25 cellular contexts compared by ENCODE assay signal in genomic region chr6:156645106-156645505, GRCh38.
DNase-seq lines count a peak whose midpoint lies in the region; ATAC-seq and TF ChIP-seq lines count a peak whose summit lies in the region.
"Had no signal": no experiment of that assay in that cellular context is flagged by ENCODE, and none has a peak within 500 bp of the region (broad histone marks: within the 10 kb centered on the region; RNA-seq: fewer than 3 reads in every experiment).

No MANE protein-coding gene starts in this region.

- H3K9me3 Mint-ChIP-seq in T-cell = no peaks in the 10 kb centered on the region
- H3K9me3 Mint-ChIP-seq: activated naive CD4-positive, alpha-beta T cell treated with anti-CD3 and anti-CD28 coated beads, Interleukin-2, amount 50 U/mL, for 24 hours; activated T-helper 2 cell treated with anti-CD3 and anti-CD28 coated beads, Interferon-gamma antibody, Interleukin-2, Interleukin-4, amounts not matched to agents 10 μg/mL and 5 μg/mL and 100 μg/mL, durations not matched to agents 14 hours and 24 hours and 36 hours; stimulated activated memory B cell treated with anti-CD40 and anti-IgM and Interleukin-4, amounts not matched to agents 10 μg/mL and 1 μg/mL and 100 μg/mL, for 72 hours had no signal

- no peaks in the 10 kb centered on the region for H3K36me3 Mint-ChIP-seq in T-cell
- H3K36me3 Mint-ChIP-seq: activated naive CD4-positive, alpha-beta T cell treated with anti-CD3 and anti-CD28 coated beads, Interleukin-2, amount 50 U/mL, for 24 hours; CD4-positive, alpha-beta memory T cell; memory B cell; stimulated activated memory B cell treated with anti-CD40 and anti-IgM and Interleukin-4, amounts not matched to agents 10 μg/mL and 1 μg/mL and 100 μg/mL, for 72 hours had no signal

- DNase-seq in HT1080 (ENCODE audit: low read depth) (peak; percentile 32), astrocyte of the hippocampus (ENCODE audit: low read depth, low spot score) (peak; percentile 17), fibroblast of villous mesenchyme (ENCODE audit: low read depth) (peak; percentile 36), NCI-H187 treated with DMSO at 0.1 percent for 48 hours (lab: John Stamatoyannopoulos, UW) (no peak), pons (ENCODE audit: low spot score) (no peak), T-cell (no peak)
- DNase-seq: activated CD8-positive, alpha-beta T cell treated with anti-CD3 and anti-CD28 coated beads for 36 hours; aorta; CD4-positive, alpha-beta memory T cell; heart left ventricle; NCI-H1105 treated with DMSO at 0.1 percent for 48 hours; NCI-H2029 treated with DMSO at 0.1 percent for 48 hours; NCI-H345; NCI-H774; sigmoid colon; stimulated activated CD4-positive, alpha-beta T cell treated with anti-CD3 and anti-CD28 coated beads, Interleukin-4, amount 100 ng/mL, for 4 hours; T-helper 1 cell; upper lobe of left lung had no signal

- CTCF ChIA-PET in T-cell (lab: Charles Lee) = no interaction called here

- no peak for TF ChIP-seq CTCF in fibroblast of villous mesenchyme (IDR thresholded peaks at IDR 0.05; ENCODE audit: insufficient read depth, low read depth, low read length)

- ATAC-seq in GM18519 (IDR thresholded peaks at IDR 0.05; ENCODE audit: low FRiP score, unreplicated experiment) (no peak), T-cell (replicated peaks in 1 of 4) (no peak)
- ATAC-seq: activated CD4-positive, CD25-positive, alpha-beta regulatory T cell treated with anti-CD3 and anti-CD28 coated beads, Interleukin-2, amount 50 U/mL, for 24 hours; activated CD8-positive, alpha-beta T cell treated with anti-CD3 and anti-CD28 coated beads for 36 hours; heart left ventricle; stimulated activated memory B cell treated with anti-CD40 and anti-IgM and Interleukin-4, amounts not matched to agents 10 μg/mL and 1 μg/mL and 100 μg/mL, for 72 hours had no signal

- H3K4me3 ChIP-seq in fibroblast of villous mesenchyme (ENCODE audit: low read depth, low read length) = no peak overlapping the region
- H3K4me3 ChIP-seq: heart left ventricle, prostate gland, sigmoid colon, upper lobe of left lung had no signal

- POLR2A ChIA-PET in T-cell (lab: Charles Lee) = no interaction called here

- H3K4me3 Mint-ChIP-seq in T-cell = no peak overlapping the region
- H3K4me3 Mint-ChIP-seq: activated CD8-positive, alpha-beta T cell treated with anti-CD3 and anti-CD28 coated beads for 36 hours; activated naive CD4-positive, alpha-beta T cell treated with anti-CD3 and anti-CD28 coated beads, Interleukin-2, amount 50 U/mL, for 24 hours; CD4-positive, alpha-beta memory T cell; memory B cell; stimulated activated memory B cell treated with anti-CD40 and anti-IgM and Interleukin-4, amounts not matched to agents 10 μg/mL and 1 μg/mL and 100 μg/mL, for 72 hours had no signal

- H3K27me3 Mint-ChIP-seq in T-cell = peaks cover 25 to 29% of the 10 kb centered on the region in 2 donors
- H3K27me3 Mint-ChIP-seq: memory B cell; stimulated activated memory B cell treated with anti-CD40 and anti-IgM and Interleukin-4, amounts not matched to agents 10 μg/mL and 1 μg/mL and 100 μg/mL, for 72 hours had no signal

- H3K4me1 Mint-ChIP-seq in T-cell = peaks cover 20 to 25% (median 21%) of the 10 kb centered on the region in 3 donors

- no peak overlapping the region for H3K27ac Mint-ChIP-seq in T-cell
- H3K27ac Mint-ChIP-seq: activated CD8-positive, alpha-beta T cell treated with anti-CD3 and anti-CD28 coated beads for 36 hours; activated naive CD4-positive, alpha-beta T cell treated with anti-CD3 and anti-CD28 coated beads, Interleukin-2, amount 50 U/mL, for 24 hours; activated T-helper 2 cell treated with anti-CD3 and anti-CD28 coated beads, Interferon-gamma antibody, Interleukin-2, Interleukin-4, amounts not matched to agents 10 μg/mL and 5 μg/mL and 100 μg/mL, durations not matched to agents 14 hours and 24 hours and 36 hours; CD4-positive, alpha-beta memory T cell; memory B cell; stimulated activated memory B cell treated with anti-CD40 and anti-IgM and Interleukin-4, amounts not matched to agents 10 μg/mL and 1 μg/mL and 100 μg/mL, for 72 hours had no signal

Comparison
In these comparisons a context has a peak if more than half of its experiments do, and no peak if none do; other contexts are left out.
1. DNase-seq: peak in HT1080 (single experiment), astrocyte of the hippocampus (single experiment) and fibroblast of villous mesenchyme (single experiment); none in NCI-H187 treated with DMSO at 0.1 percent for 48 hours (single experiment), pons (single experiment) and T-cell (0 of 34).